8 cellular contexts compared by ENCODE assay signal in genomic region chr1:236795035-236795756, GRCh38. TPM values are rescaled to one million over a fixed set of nuclear protein-coding genes. Genes with fewer than 3 reads are reported as not detected.
A peak's percentile ranks its signal among the peaks of the same experiment; 100 is the strongest.
DNase-seq lines count a peak whose midpoint lies in the region; ATAC-seq, FAIRE-seq and TF ChIP-seq lines count a peak whose summit lies in the region.

Gene MTR (plus strand): TSS chr1:236795292. CDS start chr1:236795704, 412 bp downstream.

- peak within 1 kb of the TSS; percentile 43 to 86 (median 58) for H3K4me3 ChIP-seq in adrenal gland
- peak within 1 kb of the TSS; percentile 86 for H3K4me3 ChIP-seq in trophoblast cell (ENCODE audit: low read depth, low read length)
- H3K4me3 ChIP-seq in transverse colon, result peak within 1 kb of the TSS; percentile 60 to 86 (median 66)

- no peaks in the 10 kb centered on the region for H3K27me3 Mint-ChIP-seq in T-cell

- peak within 1 kb of the TSS; percentile 58 for H4K91ac ChIP-seq in trophoblast cell (ENCODE audit: low read depth, low read length)

- no peak for TF ChIP-seq CTCF in adrenal gland (IDR thresholded peaks at IDR 0.05)
- no peak for TF ChIP-seq CTCF in transverse colon (IDR thresholded peaks at IDR 0.05)

- no peak within 1 kb of the TSS for H3K23ac ChIP-seq in trophoblast cell (ENCODE audit: low read length)

- TF ChIP-seq EP300 in transverse colon (IDR thresholded peaks at IDR 0.05; ENCODE audit: low read depth), result no peak

- H3K27ac Mint-ChIP-seq in T-cell, result peak within 1 kb of the TSS; percentile 93 to 94

- peaks cover 7% of the 10 kb centered on the region for H3K79me1 ChIP-seq in trophoblast cell (ENCODE audit: low read length)

- H3K9me3 ChIP-seq in adrenal gland (replicated peaks in 1 of 3) (no peaks in the 10 kb centered on the region), trophoblast cell (ENCODE audit: insufficient read depth, low read depth, low read length) (no peaks in the 10 kb centered on the region), transverse colon (no peaks in the 10 kb centered on the region)

- H2AK5ac ChIP-seq in trophoblast cell (ENCODE audit: low read length), result no peak within 1 kb of the TSS

- POLR2A ChIA-PET in T-cell (lab: Charles Lee), result interaction anchor here (0.6 to 1.2 kb wide), 6 partner anchors 17 to 277 kb away, joined by 3 to 5 read pairs (median 4); partner anchors contain the start of genes HEATR1 (in 1 of the 2) and LGALS8 (in 1 of the 2)

- peak within 1 kb of the TSS; percentile 22 for H3K14ac ChIP-seq in trophoblast cell (ENCODE audit: low read length)

- no peaks in the 10 kb centered on the region for H3K79me2 ChIP-seq in trophoblast cell (ENCODE audit: control insufficient read depth, insufficient read depth, low read length, poor library complexity)

- FAIRE-seq in GM12891 (lab: Jason Lieb, UNC), result peak; percentile 97

- DNase-seq in GM12891 (ENCODE audit: insufficient read length, low spot score), result peak; percentile 91
- peak; percentile 97 for DNase-seq in NCI-H1436 treated with DMSO at 0.1 percent for 48 hours (lab: John Stamatoyannopoulos, UW)
- peak; percentile 85 to 97 (median 94) for DNase-seq in T-cell
- peak; percentile 98 to 100 (median 99) for DNase-seq in adrenal gland
- DNase-seq in cardiac septum (ENCODE audit: low spot score), result peak; percentile 99
- peak; percentile 98 to 99 for DNase-seq in trophoblast cell
- DNase-seq in transverse colon, result peak; percentile 98

- H3K18ac ChIP-seq in trophoblast cell (ENCODE audit: low read length), result peak within 1 kb of the TSS; percentile 22

- 0 to 1% (median 0%) methylated on average over 9 to 67 of the region's 67 CpGs for WGBS in adrenal gland, 4 donors
- WGBS in trophoblast cell (ENCODE audit: extremely low coverage, insufficient coverage, insufficient read length), result no CpG with 5 or more reads among the region's 67 CpGs
- WGBS in transverse colon (ENCODE audit: low coverage in 1 of 2), 2 donors, result 1% methylated on average over 62 of the region's 67 CpGs; no CpG with 5 or more reads in 1 of the 2 donors

- no peaks in the 10 kb centered on the region for H3K36me3 ChIP-seq in adrenal gland (replicated peaks in 1 of 2)
- H3K36me3 ChIP-seq in trophoblast cell (ENCODE audit: control insufficient read depth in 1 of 2, insufficient read depth in 2 of 2, low read length in 2 of 2), result no peaks in the 10 kb centered on the region
- H3K36me3 ChIP-seq in transverse colon, result no peaks in the 10 kb centered on the region

- H4K8ac ChIP-seq in trophoblast cell (ENCODE audit: low read depth, low read length), result peak within 1 kb of the TSS; percentile 93

- peaks cover 44 to 55% (median 45%) of the 10 kb centered on the region in 3 donors for H3K4me1 Mint-ChIP-seq in T-cell

- H3K36me3 Mint-ChIP-seq in T-cell, result peaks cover 7% of the 10 kb centered on the region

- no peak within 1 kb of the TSS for H2BK12ac ChIP-seq in trophoblast cell (ENCODE audit: low read length)

- in situ Hi-C loops in transverse colon (cut with MboI; ENCODE audit: low pct_ligation_motif_present in 1 of 4, low pct_unique_long_range_greater_than_20kb in 1 of 4, low sequenced_read_pairs in 3 of 4), result loop anchor here in 1 of 4 donors (10.0 kb wide), 1 partner anchor 190 kb away; the partner anchor contains the start of gene HEATR1

- TF ChIP-seq POLR2A in GM12891 (IDR thresholded peaks at IDR 0.05; ENCODE audit: low read depth, low read length), result peak; percentile 88
- TF ChIP-seq POLR2A in adrenal gland (IDR thresholded peaks at IDR 0.05), result peak; percentile 78 to 95
- peak; percentile 89 for TF ChIP-seq POLR2A in transverse colon (IDR thresholded peaks at IDR 0.05)

- peaks cover 7 to 30% of the 10 kb centered on the region in 2 donors for H3K4me1 ChIP-seq in adrenal gland (replicated peaks in 1 of 2)
- no peaks in the 10 kb centered on the region for H3K4me1 ChIP-seq in trophoblast cell (ENCODE audit: control insufficient read depth in 1 of 2, insufficient read depth in 2 of 2, low read length in 2 of 2)
- peaks cover 6 to 24% (median 22%) of the 10 kb centered on the region in 4 donors for H3K4me1 ChIP-seq in transverse colon

- peak within 1 kb of the TSS; percentile 25 for H2BK120ac ChIP-seq in trophoblast cell (ENCODE audit: insufficient read depth, low read length, poor library complexity)

- H3K4ac ChIP-seq in trophoblast cell (ENCODE audit: low read depth, low read length), result peak within 1 kb of the TSS; percentile 54

- intact Hi-C loops in adrenal gland (cut with DNase I), result no loop called here
- intact Hi-C loops in cardiac septum (cut with DNase I), result loop anchor here (10.0 kb wide), 1 partner anchor 190 kb away; the partner anchor contains the start of gene HEATR1
- intact Hi-C loops in transverse colon (cut with DNase I; ENCODE audit: low total_unique reads), result no loop called here

- CTCF ChIA-PET in T-cell (lab: Charles Lee), result interaction anchor here in 1 of 2 donors (1.0 to 2.1 kb wide), 2 partner anchors 36 to 191 kb away, joined by 4 to 12 read pairs; partner anchors contain the start of gene HEATR1

- peak within 1 kb of the TSS; percentile 64 for H3K4me2 ChIP-seq in trophoblast cell (ENCODE audit: low read length)

- H3K9me3 Mint-ChIP-seq in T-cell, result no peaks in the 10 kb centered on the region

- peak within 1 kb of the TSS; percentile 59 to 94 (median 89) for H3K27ac ChIP-seq in adrenal gland
- peak within 1 kb of the TSS; percentile 79 for H3K27ac ChIP-seq in trophoblast cell (ENCODE audit: low read depth, low read length)
- peak within 1 kb of the TSS; percentile 85 to 94 (median 90) for H3K27ac ChIP-seq in transverse colon

- H3K4me3 Mint-ChIP-seq in T-cell, result peak within 1 kb of the TSS; percentile 89 to 98 (median 96)

- ATAC-seq in HG02840 (IDR thresholded peaks at IDR 0.05; ENCODE audit: low FRiP score, unreplicated experiment) (peak; percentile 99), T-cell (replicated peaks in 1 of 4) (peak; percentile 91 to 96 (median 96))

- peak within 1 kb of the TSS; percentile 91 for H4K12ac ChIP-seq in trophoblast cell (ENCODE audit: low read depth, low read length)

- peak within 1 kb of the TSS; percentile 60 for H2BK5ac ChIP-seq in trophoblast cell (ENCODE audit: low read depth, low read length, poor library complexity)

- peak within 1 kb of the TSS; percentile 78 for H2AFZ ChIP-seq in trophoblast cell (ENCODE audit: insufficient read depth, low read length, poor library complexity)

- peak within 1 kb of the TSS; percentile 87 for H3K9ac ChIP-seq in trophoblast cell (ENCODE audit: low read length)

- H3K27me3 ChIP-seq in adrenal gland (no peaks in the 10 kb centered on the region), trophoblast cell (ENCODE audit: insufficient read depth, low read length) (no peaks in the 10 kb centered on the region), transverse colon (no peaks in the 10 kb centered on the region)

TF ChIP-seq in GM12891, 5 proteins besides CTCF, POLR2A, EP300 and RAD21:
- TF ChIP-seq POU2F2 (IDR thresholded peaks at IDR 0.05; ENCODE audit: low read depth, low read length) (peak; percentile 77; the same call in 1 of the 2 replicates), PAX5 (IDR thresholded peaks at IDR 0.05; ENCODE audit: insufficient read depth, low read length, severe bottlenecking) (no peak), SPI1 (IDR thresholded peaks at IDR 0.05; ENCODE audit: low read depth, low read length) (no peak), POLR2AphosphoS5 (IDR thresholded peaks at IDR 0.05; ENCODE audit: low read depth, low read length) (peak; percentile 95), TAF1 (IDR thresholded peaks at IDR 0.05; ENCODE audit: low read depth, low read length) (peak; percentile 93)

RNA-seq across cellular contexts. Expression of gene MTR, which starts in this region (rescaled TPM):
- 8.2 TPM for polyA plus RNA-seq in GM12891 (2012; ENCODE audit: low read depth, missing spikeins)
- total RNA-seq in T-cell (10 to 100 TPM; 49.8 to 61.5 (median 56.1) TPM), adrenal gland (10 to 100 TPM; 17.2 to 41.9 (median 27.9) TPM), cardiac septum (58.8 TPM), transverse colon (10 to 100 TPM; 10.1 to 18.4 (median 12.6) TPM)
- polyA plus RNA-seq in adrenal gland, result 10 to 100 TPM in 1 of 3 donors, 1 to 10 TPM in 2; 7.8 to 11.8 (median 9.3) TPM
- polyA plus RNA-seq in trophoblast cell (2013), result 11.3 and 12.1 TPM in 2 replicates

Comparison
In these comparisons a context has a peak if more than half of its experiments do, and no peak if none do; other contexts are left out.
1. Peak in every context shown above with its lines: DNase-seq, ATAC-seq, H3K4me3 ChIP-seq and H3K27ac ChIP-seq.